Comparison of ENCODE assay signal across 8 cellular contexts in genomic region chr16:75464130-75464918, GRCh38. TPM values are rescaled to one million over a fixed set of nuclear protein-coding genes. Genes with fewer than 3 reads are reported as not detected.
DNase-seq lines count a peak whose midpoint lies in the region; TF ChIP-seq lines count a peak whose summit lies in the region.

TSS of gene TMEM170A (minus strand) at chr16:75464689. CDS start at chr16:75464600, 89 bp downstream.

- no peaks in the 10 kb centered on the region for H3K9me3 ChIP-seq in MM.1S (replicated peaks; ENCODE audit: insufficient read depth, low read length)
- H3K9me3 ChIP-seq in neural cell (ENCODE audit: low read length): no peaks in the 10 kb centered on the region
- no peaks in the 10 kb centered on the region for H3K9me3 ChIP-seq in stomach

- WGBS in stomach, 5 donors: 0 to 1% (median 0%) methylated on average over 15 to 89 of the region's 89 CpGs

- no peaks in the 10 kb centered on the region for H3K36me3 ChIP-seq in MM.1S (replicated peaks; ENCODE audit: insufficient read depth, low read length)
- no peaks in the 10 kb centered on the region for H3K36me3 ChIP-seq in neural cell (ENCODE audit: insufficient read depth, low read length)
- H3K36me3 ChIP-seq in stomach: no peaks in the 10 kb centered on the region

- H3K9ac ChIP-seq in MM.1S (ENCODE audit: low read length) (peak within 1 kb of the TSS; percentile 79), neural cell (ENCODE audit: low read length) (peak within 1 kb of the TSS; percentile 86)

- no peaks in the 10 kb centered on the region for H3K4me1 ChIP-seq in MM.1S (ENCODE audit: low read length)
- H3K4me1 ChIP-seq in stomach: peaks cover 19 to 35% (median 30%) of the 10 kb centered on the region in 4 donors

- H2AFZ ChIP-seq in MM.1S (ENCODE audit: low read length): 0 out of 2 replicates have a peak within 1 kb of the TSS, but pooled peaks have one; percentile 35
- H2AFZ ChIP-seq in neural cell (ENCODE audit: low read depth, low read length): peak within 1 kb of the TSS; percentile 58

- H3F3A ChIP-seq in MM.1S (ENCODE audit: insufficient read depth, low read length): no peaks in the 10 kb centered on the region
- H3F3A ChIP-seq in neural cell (ENCODE audit: insufficient read depth, low read length, poor library complexity, severe bottlenecking): no peaks in the 10 kb centered on the region

- TF ChIP-seq CTCF in MM.1S (IDR thresholded peaks at IDR 0.05; ENCODE audit: low read length): peak; percentile 97
- peak; percentile 100 for TF ChIP-seq CTCF in neural cell (IDR thresholded peaks at IDR 0.05; ENCODE audit: poor library complexity, severe bottlenecking)
- TF ChIP-seq CTCF in stomach (IDR thresholded peaks at IDR 0.05): peak in 5 of 7 experiments; percentile 95 to 100 (median 100)

- H3K79me2 ChIP-seq in MM.1S (ENCODE audit: low read length) (peaks cover 45% of the 10 kb centered on the region), neural cell (replicated peaks; ENCODE audit: insufficient read depth, low read length) (peaks cover 35% of the 10 kb centered on the region)

- DNase-seq in GM03348 (ENCODE audit: low spot score) (peak; percentile 99), HCEC 1CT (peak; percentile 97), MM.1S (peak; percentile 93), SIG-M5 (lab: John Stamatoyannopoulos, UW) (peak; percentile 71), activated gamma-delta T cell (lab: John Stamatoyannopoulos, UW) (peak; percentile 97), fibroblast of the conjunctiva (ENCODE audit: low read depth) (peak; percentile 99), stomach (peak; percentile 100)

- peak; percentile 78 for TF ChIP-seq RAD21 in neural cell (conservative IDR thresholded peaks at IDR 0.05)

- intact Hi-C loops in stomach (cut with DNase I; ENCODE audit: low total_unique reads): no loop called here

- H3K27ac ChIP-seq in MM.1S (ENCODE audit: low read length) (peak within 1 kb of the TSS; percentile 70), neural cell (ENCODE audit: low read length) (peak within 1 kb of the TSS; percentile 94), stomach (peak within 1 kb of the TSS; percentile 95 to 98 (median 97))

- H4K20me1 ChIP-seq in MM.1S (ENCODE audit: insufficient read depth, low read length) (no peaks in the 10 kb centered on the region), neural cell (ENCODE audit: insufficient read depth) (no peaks in the 10 kb centered on the region)

- H3K9me2 ChIP-seq in MM.1S (replicated peaks; ENCODE audit: insufficient read depth, low read length) (no peaks in the 10 kb centered on the region), neural cell (ENCODE audit: insufficient read depth, low read length) (no peaks in the 10 kb centered on the region)

- peak in 2 of 4 donors; percentile 82 to 87 for TF ChIP-seq POLR2A in stomach (IDR thresholded peaks at IDR 0.05)

- peak within 1 kb of the TSS; percentile 43; the same call in 1 of the 2 replicates for H3K4me2 ChIP-seq in MM.1S (ENCODE audit: low read depth, low read length)
- H3K4me2 ChIP-seq in neural cell (ENCODE audit: low read length): no peak within 1 kb of the TSS

- H3K4me3 ChIP-seq in MM.1S (ENCODE audit: low read length) (peak within 1 kb of the TSS; percentile 73), neural cell (ENCODE audit: low read length) (peak within 1 kb of the TSS; percentile 90), stomach (peak within 1 kb of the TSS; percentile 72 to 98 (median 86))

- H3K27me3 ChIP-seq in MM.1S (replicated peaks; ENCODE audit: insufficient read depth, low read length): no peaks in the 10 kb centered on the region
- H3K27me3 ChIP-seq in neural cell (ENCODE audit: insufficient read depth, low read depth, low read length): no peaks in the 10 kb centered on the region
- H3K27me3 ChIP-seq in stomach: no peaks in the 10 kb centered on the region

- peak; percentile 67 for TF ChIP-seq EP300 in neural cell (conservative IDR thresholded peaks at IDR 0.05; ENCODE audit: poor library complexity, severe bottlenecking)
- no peak for TF ChIP-seq EP300 in stomach (IDR thresholded peaks at IDR 0.05)

TF ChIP-seq in neural cell, 6 proteins besides CTCF, POLR2A, EP300 and RAD21:
- no peak for TF ChIP-seq EZH2 (IDR thresholded peaks at IDR 0.05; ENCODE audit: borderline replicate concordance, insufficient read depth, low read length, poor library complexity, severe bottlenecking)
- TF ChIP-seq POLR2AphosphoS5 (IDR thresholded peaks at IDR 0.05): peak; percentile 91
- TF ChIP-seq REST (IDR thresholded peaks at IDR 0.05; ENCODE audit: borderline replicate concordance): peak; percentile 26
- peak; percentile 84 for TF ChIP-seq SMC3 (conservative IDR thresholded peaks at IDR 0.05; ENCODE audit: poor library complexity)
- TF ChIP-seq TAF1 (IDR thresholded peaks at IDR 0.05; ENCODE audit: low read depth): peak; percentile 52
- peak; percentile 77 for TF ChIP-seq MXI1 (conservative IDR thresholded peaks at IDR 0.05; ENCODE audit: poor library complexity, severe bottlenecking)

RNA-seq across cellular contexts. Expression of gene TMEM170A, which starts in this region (rescaled TPM):
- polyA plus RNA-seq in neural cell (32.2 and 35.9 TPM in 2 replicates), stomach (1 to 10 TPM; 3.6 to 4.1 (median 3.7) TPM)
- polyA minus RNA-seq in neural cell: 33.6 and 41.8 TPM in 2 replicates
- total RNA-seq in stomach: 100 to 1,000 TPM in 1 of 5 donors, 10 to 100 TPM in 3, 1 to 10 TPM in 1; 7.6 to 134 (median 12.0) TPM

Comparison
In these comparisons a context has a peak if more than half of its experiments do, and no peak if none do; other contexts are left out.
1. Peak in every context shown above with its lines: DNase-seq, H3K4me3 ChIP-seq and H3K27ac ChIP-seq.